In the genomic region with DNA sequence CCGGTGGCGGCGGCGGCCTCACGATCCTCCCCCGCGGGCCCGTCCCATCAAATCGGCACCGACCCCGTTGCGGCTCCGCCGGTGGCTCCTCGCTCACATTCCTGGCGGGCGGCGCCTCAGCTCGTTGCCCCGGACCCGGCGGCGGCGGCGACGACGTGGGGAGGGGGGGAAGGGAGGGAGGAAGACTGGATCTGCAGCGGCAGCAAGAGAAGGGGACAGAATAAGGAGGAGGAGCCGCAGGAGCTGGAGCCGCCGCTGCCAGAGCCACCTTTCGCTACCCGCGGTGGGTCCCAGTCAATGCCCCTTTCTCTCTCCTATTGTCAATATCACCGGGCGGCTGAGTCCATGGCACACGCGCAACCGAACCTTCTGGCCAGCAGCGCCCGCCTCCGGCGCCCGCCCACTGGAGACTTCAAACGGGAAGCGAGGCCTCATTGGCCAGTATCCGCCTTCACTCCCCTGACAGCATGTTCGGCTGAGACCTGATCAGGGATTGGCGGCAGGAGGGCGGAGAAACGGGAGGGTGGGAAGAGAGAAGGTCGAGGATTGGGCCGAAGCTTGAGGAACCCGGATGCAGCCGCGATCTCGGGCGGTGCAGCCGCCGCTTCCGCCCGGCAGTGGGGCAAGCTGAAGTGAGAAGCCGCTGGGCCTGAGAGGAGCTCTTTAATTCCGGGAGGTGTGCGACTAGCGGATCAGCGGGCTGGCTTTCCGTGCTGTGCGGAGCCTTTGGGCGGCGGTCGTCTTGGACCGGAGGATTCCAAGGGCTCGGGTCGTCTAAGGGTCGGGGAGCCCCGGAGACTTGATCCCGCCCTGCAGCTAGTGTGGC, we compare ENCODE assay signal across 1 cellular context.
TF ChIP-seq lines count a peak whose summit lies in the region.

A gene (minus strand): TSS at position 378 of the 826 bp plus-strand sequence. CDS start 3,692 bp downstream, outside the sequence.

TF ChIP-seq in HepG2, 621 proteins besides CTCF, POLR2A, EP300 and RAD21 (continued from another document):
- TF ChIP-seq MEIS1 (CRISPR knock-in tag; IDR thresholded peaks at IDR 0.05; ENCODE audit: borderline replicate concordance) (no peak), ZSCAN29 (CRISPR knock-in tag; conservative IDR thresholded peaks at IDR 0.05) (no peak; the same call in 1 of the 2 replicates), PHF8 (CRISPR knock-in tag; IDR thresholded peaks at IDR 0.05) (peak; percentile 82), KMT2B (CRISPR knock-in tag; IDR thresholded peaks at IDR 0.05) (peak; percentile 92)
